In the genomic region with DNA sequence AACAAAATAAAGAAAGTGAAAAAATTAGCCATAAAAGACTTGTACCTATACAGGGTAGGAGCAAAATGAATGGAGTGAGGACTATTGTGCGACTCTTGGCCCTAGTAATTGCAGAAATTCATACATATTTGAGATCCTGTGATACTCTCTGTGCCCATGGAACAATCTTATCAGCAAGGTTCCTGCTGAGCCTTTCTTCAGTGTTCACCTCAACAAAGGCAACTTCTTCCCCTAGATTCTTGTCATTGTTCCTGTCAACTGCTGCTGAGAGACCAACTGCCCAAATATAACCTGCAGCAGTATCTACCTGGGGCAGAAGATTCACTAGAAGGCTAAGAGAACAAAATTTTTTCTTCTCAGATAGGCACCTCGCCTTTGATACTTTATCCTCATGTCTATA, we compare ENCODE assay signal across 25 cellular contexts.
DNase-seq lines count a peak whose midpoint lies in the region; ATAC-seq and TF ChIP-seq lines count a peak whose summit lies in the region.
"Had no signal": no experiment of that assay in that cellular context is flagged by ENCODE, and none has a peak within 500 bp of the region (broad histone marks: within the 10 kb centered on the region; RNA-seq: fewer than 3 reads in every experiment).

No MANE protein-coding gene starts in this region.

- H3K27ac ChIP-seq in GM23338 (ENCODE audit: low read depth) = no peak overlapping the region
- H3K27ac ChIP-seq in mesendoderm (ENCODE audit: low read depth, low read length) = no peak overlapping the region
- H3K27ac ChIP-seq: BLaER1 had no signal

- peaks cover 16% of the 10 kb centered on the region for H3K4me1 Mint-ChIP-seq in GM23338
- H3K4me1 Mint-ChIP-seq in progenitor cell of endocrine pancreas (ENCODE audit: low read depth) = peaks cover 51% of the 10 kb centered on the region
- H3K4me1 Mint-ChIP-seq: CD14-positive monocyte; CD4-positive, alpha-beta memory T cell; CD4-positive, CD25-positive, alpha-beta regulatory T cell; CD8-positive, alpha-beta memory T cell had no signal

- WGBS in mesendoderm (ENCODE audit: extremely low coverage, insufficient coverage, low lambda C conversion rate) = no CpG with 5 or more reads among the region's 2 CpGs

- H3K27me3 Mint-ChIP-seq in GM23338 (ENCODE audit: insufficient read depth, low read depth, poor library complexity) (no peaks in the 10 kb centered on the region), progenitor cell of endocrine pancreas (no peaks in the 10 kb centered on the region)
- H3K27me3 Mint-ChIP-seq: CD4-positive, alpha-beta memory T cell; CD4-positive, CD25-positive, alpha-beta regulatory T cell; CD8-positive, alpha-beta memory T cell had no signal

- H3K27me3 ChIP-seq in GM23338 (ENCODE audit: insufficient read depth) (peaks cover 18% of the 10 kb centered on the region), mesendoderm (ENCODE audit: insufficient read depth, low read length, poor library complexity) (no peaks in the 10 kb centered on the region)
- H3K27me3 ChIP-seq: BE2C, BLaER1 had no signal

- H3F3A ChIP-seq in GM23338 (replicated peaks; ENCODE audit: low read depth) = no peaks in the 10 kb centered on the region

- H3K4me3 Mint-ChIP-seq in GM23338 (no peak overlapping the region), progenitor cell of endocrine pancreas (ENCODE audit: low read depth) (no peak overlapping the region)
- H3K4me3 Mint-ChIP-seq: CD14-positive monocyte; CD4-positive, alpha-beta memory T cell; CD4-positive, CD25-positive, alpha-beta regulatory T cell; CD8-positive, alpha-beta memory T cell had no signal

- H3K18ac ChIP-seq in mesendoderm (ENCODE audit: low read length) = no peak overlapping the region

- H3K9me2 ChIP-seq in GM23338 (ENCODE audit: insufficient read depth) = no peaks in the 10 kb centered on the region

- H3K4me3 ChIP-seq in GM23338 (no peak overlapping the region), mesendoderm (ENCODE audit: low read length) (no peak overlapping the region)
- H3K4me3 ChIP-seq: BLaER1 had no signal

- no peak overlapping the region for H2BK120ac ChIP-seq in mesendoderm (ENCODE audit: low read depth, low read length)

- H3K36me3 ChIP-seq in GM23338 (ENCODE audit: insufficient read depth) (no peaks in the 10 kb centered on the region), mesendoderm (ENCODE audit: control insufficient read depth, insufficient read depth, low read length) (no peaks in the 10 kb centered on the region)
- H3K36me3 ChIP-seq: BE2C, BLaER1 had no signal

- H3K36me3 Mint-ChIP-seq in GM23338 (ENCODE audit: low read depth) (no peaks in the 10 kb centered on the region), progenitor cell of endocrine pancreas (ENCODE audit: insufficient read depth) (no peaks in the 10 kb centered on the region)
- H3K36me3 Mint-ChIP-seq: CD14-positive monocyte; CD4-positive, alpha-beta memory T cell; CD4-positive, CD25-positive, alpha-beta regulatory T cell; CD8-positive, alpha-beta memory T cell had no signal

- no peaks in the 10 kb centered on the region for H3K79me1 ChIP-seq in mesendoderm (ENCODE audit: low read length)

- H2BK15ac ChIP-seq in mesendoderm (replicated peaks; ENCODE audit: low read depth) = no peak overlapping the region

- no peak overlapping the region for H4K5ac ChIP-seq in mesendoderm (ENCODE audit: low read length)

- no peak overlapping the region for H3K23ac ChIP-seq in mesendoderm (ENCODE audit: low read length)

- H3K56ac ChIP-seq in mesendoderm (ENCODE audit: low read length) = no peak overlapping the region

- no peak overlapping the region for H3K4ac ChIP-seq in mesendoderm (ENCODE audit: low read depth, low read length)

- no peak for ATAC-seq in GM23338
- no peak for ATAC-seq in HG03442 (IDR thresholded peaks at IDR 0.05; ENCODE audit: unreplicated experiment)

- H4K8ac ChIP-seq in mesendoderm (ENCODE audit: low read depth, low read length) = no peak overlapping the region

- H4K20me1 ChIP-seq in GM23338 (replicated peaks; ENCODE audit: insufficient read depth) = no peaks in the 10 kb centered on the region
- H4K20me1 ChIP-seq: BLaER1 had no signal

- DNase-seq in GM23338 (ENCODE audit: low spot score) (no peak), NCI-H146 treated with DMSO at 0.1 percent for 48 hours (lab: John Stamatoyannopoulos, UW; ENCODE audit: unreplicated experiment) (peak; percentile 84), mesendoderm (peak; percentile 84), progenitor cell of endocrine pancreas (ENCODE audit: low spot score, unreplicated experiment) (no peak), SW 1271 (lab: John Stamatoyannopoulos, UW) (no peak), NCI-H748 treated with DMSO at 0.1 percent for 48 hours (lab: John Stamatoyannopoulos, UW) (no peak), NCI-H1092 treated with DMSO at 0.1 percent for 48 hours (lab: John Stamatoyannopoulos, UW) (no peak)
- DNase-seq: 8988T; ACHN; BE2C; C1 segment of cervical spinal cord; CD4-positive, alpha-beta memory T cell; CD4-positive, CD25-positive, alpha-beta regulatory T cell; CD8-positive, alpha-beta memory T cell; COR-L47; DMS 273 treated with DMSO at 0.1 percent for 48 hours; DMS153; DMS53; DMS79; DND-41; EL; GF-D8 had no signal

- TF ChIP-seq CTCF in GM23338 (conservative IDR thresholded peaks at IDR 0.05; ENCODE audit: low read depth in 2 of 2) (no peak), progenitor cell of endocrine pancreas (IDR thresholded peaks at IDR 0.05; ENCODE audit: unreplicated experiment) (no peak)

- no peak overlapping the region for H2AFZ ChIP-seq in GM23338

- H3K4me2 ChIP-seq in GM23338 (no peak overlapping the region), mesendoderm (ENCODE audit: low read length) (no peak overlapping the region)
- H3K4me2 ChIP-seq: BLaER1 had no signal

- no peak overlapping the region for H2BK5ac ChIP-seq in mesendoderm (ENCODE audit: low read length)

- H3K9me3 Mint-ChIP-seq in GM23338 (peaks cover 2% of the 10 kb centered on the region; the same call in 1 of the 3 replicates), progenitor cell of endocrine pancreas (ENCODE audit: low read depth) (no peaks in the 10 kb centered on the region)

- no peak overlapping the region for H2AK5ac ChIP-seq in mesendoderm (ENCODE audit: low read length)

- H3K4me1 ChIP-seq in GM23338 (ENCODE audit: insufficient read depth) = no peaks in the 10 kb centered on the region
- no peaks in the 10 kb centered on the region for H3K4me1 ChIP-seq in mesendoderm (ENCODE audit: control insufficient read depth, low read depth, low read length)
- H3K4me1 ChIP-seq: BE2C, BLaER1 had no signal

- H3K79me2 ChIP-seq in GM23338 (replicated peaks; ENCODE audit: insufficient read depth) (no peaks in the 10 kb centered on the region), mesendoderm (ENCODE audit: control insufficient read depth, insufficient read depth, low read length) (no peaks in the 10 kb centered on the region)

- H3K27ac Mint-ChIP-seq in GM23338 (no peak overlapping the region), progenitor cell of endocrine pancreas (peak overlapping the region; percentile 54)
- H3K27ac Mint-ChIP-seq: CD14-positive monocyte; CD4-positive, alpha-beta memory T cell; CD8-positive, alpha-beta memory T cell had no signal

- no peak overlapping the region for H3K9ac ChIP-seq in mesendoderm (ENCODE audit: low read length)
- H3K9ac ChIP-seq: BLaER1 had no signal

TF ChIP-seq in GM23338, 12 proteins besides CTCF, POLR2A, EP300 and RAD21 (continues in another document):
- TF ChIP-seq ETS1 (IDR thresholded peaks at IDR 0.05) = no peak

Comparison
In these comparisons a context has a peak if more than half of its experiments do, and no peak if none do; other contexts are left out.
1. DNase-seq: peak in NCI-H146 treated with DMSO at 0.1 percent for 48 hours (single experiment) and mesendoderm (single experiment); none in GM23338 (single experiment), progenitor cell of endocrine pancreas (single experiment), SW 1271 (0 of 2), NCI-H748 treated with DMSO at 0.1 percent for 48 hours (single experiment) and NCI-H1092 treated with DMSO at 0.1 percent for 48 hours (single experiment).